ENCODE assay signal across 12 cellular contexts in the genomic region with DNA sequence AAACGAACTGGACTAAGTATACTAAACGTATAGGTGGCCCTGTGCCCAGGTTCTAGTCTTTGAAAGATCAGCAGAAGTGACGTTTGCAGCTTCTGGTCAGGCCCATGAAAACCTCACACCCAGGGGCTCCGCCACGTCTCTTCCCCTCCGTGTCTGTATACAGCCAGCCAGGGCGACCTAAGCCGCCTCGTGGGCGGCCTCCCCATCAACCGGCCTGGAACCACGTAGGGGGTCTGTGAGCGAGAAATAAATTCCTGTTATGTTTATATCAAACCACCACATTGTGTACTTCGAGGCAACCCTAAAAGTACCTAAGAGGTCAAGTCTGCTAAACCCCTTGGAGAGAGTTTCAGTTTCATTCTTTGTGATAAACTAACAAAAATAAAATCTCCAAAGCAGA. TPM values are rescaled to one million over a fixed set of nuclear protein-coding genes. Genes with fewer than 3 reads are reported as not detected.
A peak's percentile ranks its signal among the peaks of the same experiment; 100 is the strongest.
DNase-seq lines count a peak whose midpoint lies in the region; ATAC-seq, FAIRE-seq and TF ChIP-seq lines count a peak whose summit lies in the region.
"Had no signal": no experiment of that assay in that cellular context is flagged by ENCODE, and none has a peak within 500 bp of the region (broad histone marks: within the 10 kb centered on the region; RNA-seq: fewer than 3 reads in every experiment).

No MANE protein-coding gene starts in this region.

- no peaks in the 10 kb centered on the region for H3K27me3 Mint-ChIP-seq in activated naive CD4-positive, alpha-beta T cell treated with anti-CD3 and anti-CD28 coated beads, Interleukin-2, amount 10 ng/mL, durations not matched to agents 7 days and 5 days

- intact Hi-C loops in GM12878 (cut with micrococcal nuclease; ENCODE audit: unreplicated experiment): no loop called here

- BruUV-seq in GM12878 (replicated peaks; lab: Mats Ljungman, UMichigan): no TSS peak

- H3K4me2 ChIP-seq in GM12878 (ENCODE audit: control insufficient read depth, insufficient read depth): peak overlapping the region; percentile 7; the same call in 1 of the 2 replicates

- no peak for DNase-seq in activated naive CD4-positive, alpha-beta T cell treated with anti-CD3 and anti-CD28 coated beads, Interleukin-2, amount 10 ng/mL, durations not matched to agents 7 days and 5 days
- DNase-seq in activated naive CD4-positive, alpha-beta T cell treated with anti-CD3 and anti-CD28 coated beads, Interleukin-2, amount 50 U/mL, for 16 hours: no peak
- no peak for DNase-seq in GM12878 (ENCODE audit: low read depth, low spot score)
- no peak for DNase-seq in tibial nerve (ENCODE audit: low spot score in 2 of 2)
- DNase-seq in DMS79 (lab: John Stamatoyannopoulos, UW): no peak
- no peak for DNase-seq in COR-L47 (lab: John Stamatoyannopoulos, UW)
- DNase-seq: activated CD4-positive, alpha-beta T cell treated with anti-CD3 and anti-CD28 coated beads, Interleukin-2, amount 50 U/mL, for 4 hours; KG1 had no signal

- no peaks in the 10 kb centered on the region for H3K9me3 Mint-ChIP-seq in activated naive CD4-positive, alpha-beta T cell treated with anti-CD3 and anti-CD28 coated beads, Interleukin-2, amount 10 ng/mL, durations not matched to agents 7 days and 5 days

- TF ChIP-seq EP300 in GM12878 (IDR thresholded peaks at IDR 0.05; ENCODE audit: borderline replicate concordance in 1 of 2, control insufficient read depth in 1 of 2, low read depth in 2 of 2, low read length in 2 of 2) (no peak), tibial nerve (IDR thresholded peaks at IDR 0.05) (no peak)

- RAD21 ChIA-PET in GM12878 (lab: Charles Lee; ENCODE audit: unreplicated experiment): interaction anchor here (1.0 to 1.7 kb wide), 3 partner anchors 8 to 160 kb away, joined by 3 to 4 read pairs (median 3); no protein-coding TSS in a partner anchor

- H3K4me3 Mint-ChIP-seq in activated naive CD4-positive, alpha-beta T cell treated with anti-CD3 and anti-CD28 coated beads, Interleukin-2, amount 10 ng/mL, durations not matched to agents 7 days and 5 days: no peak overlapping the region

- H3K27me3 ChIP-seq in GM12878 (replicated peaks in 1 of 2; ENCODE audit: control insufficient read depth in 2 of 2, insufficient read depth in 2 of 2, low read length in 1 of 2) (no peaks in the 10 kb centered on the region), muscle layer of colon (ENCODE audit: control insufficient read depth in 1 of 2, insufficient read depth in 2 of 2, low read length in 2 of 2) (no peaks in the 10 kb centered on the region), tibial nerve (no peaks in the 10 kb centered on the region)
- H3K27me3 ChIP-seq: body of pancreas, foreskin keratinocyte had no signal

- SMC1A ChIA-PET in GM12878 (lab: Charles Lee; ENCODE audit: uncharacterized antibody, unreplicated experiment): interaction anchor here (1.0 to 1.5 kb wide), 2 partner anchors 25 to 33 kb away, joined by 3 to 4 read pairs; no protein-coding TSS in a partner anchor

- no peak for TF ChIP-seq POLR2A in GM12878 (IDR thresholded peaks at IDR 0.05; ENCODE audit: low read depth, low read length)
- TF ChIP-seq POLR2A in tibial nerve (IDR thresholded peaks at IDR 0.05): no peak

- TF ChIP-seq CTCF in GM12878 (IDR thresholded peaks at IDR 0.05 in 2 of 3, conservative IDR thresholded peaks at IDR 0.05 in 1 of 3; ENCODE audit: control insufficient read depth in 2 of 3, extremely low read depth in 1 of 3, insufficient read depth in 1 of 3, low read depth in 3 of 3, low read length in 3 of 3) (no peak), tibial nerve (IDR thresholded peaks at IDR 0.05) (no peak)

- H3K27ac ChIP-seq in GM12878 (ENCODE audit: control insufficient read depth, insufficient read depth) (no peak overlapping the region), muscle layer of colon (ENCODE audit: low read depth, low read length) (peak overlapping the region; percentile 44), tibial nerve (peak overlapping the region in 3 of 4 donors; percentile 53 to 83 (median 75))
- H3K27ac ChIP-seq: body of pancreas, foreskin keratinocyte had no signal

- H3K4me1 ChIP-seq in GM12878 (ENCODE audit: control insufficient read depth, insufficient read depth, low read length): peaks cover 30% of the 10 kb centered on the region
- H3K4me1 ChIP-seq in muscle layer of colon (ENCODE audit: insufficient read depth, low read length): peaks cover 42% of the 10 kb centered on the region
- H3K4me1 ChIP-seq in tibial nerve: peaks cover 0 to 44% (median 18%) of the 10 kb centered on the region in 4 donors
- H3K4me1 ChIP-seq: foreskin keratinocyte had no signal

- FAIRE-seq in GM12878 (lab: Jason Lieb, UNC): no peak

- H3K9ac ChIP-seq in GM12878 (ENCODE audit: control insufficient read depth, insufficient read depth, low read length) (no peak overlapping the region), muscle layer of colon (ENCODE audit: low read length) (no peak overlapping the region)

- peak overlapping the region; percentile 8 for H3K27ac Mint-ChIP-seq in activated naive CD4-positive, alpha-beta T cell treated with anti-CD3 and anti-CD28 coated beads, Interleukin-2, amount 10 ng/mL, durations not matched to agents 7 days and 5 days

- H3K36me3 Mint-ChIP-seq in activated naive CD4-positive, alpha-beta T cell treated with anti-CD3 and anti-CD28 coated beads, Interleukin-2, amount 10 ng/mL, durations not matched to agents 7 days and 5 days: peaks cover 56% of the 10 kb centered on the region

- H4K20me1 ChIP-seq in GM12878 (ENCODE audit: control insufficient read depth, insufficient read depth): no peaks in the 10 kb centered on the region

- H3K4me1 Mint-ChIP-seq in activated naive CD4-positive, alpha-beta T cell treated with anti-CD3 and anti-CD28 coated beads, Interleukin-2, amount 10 ng/mL, durations not matched to agents 7 days and 5 days: peaks cover 67% of the 10 kb centered on the region

- H3K9me3 ChIP-seq in GM12878 (replicated peaks; ENCODE audit: control insufficient read depth, insufficient read depth, low read length) (no peaks in the 10 kb centered on the region), muscle layer of colon (ENCODE audit: low read length) (no peaks in the 10 kb centered on the region), tibial nerve (no peaks in the 10 kb centered on the region)
- H3K9me3 ChIP-seq: body of pancreas had no signal

- in situ Hi-C loops in GM12878 (cut with MboI): no loop called here

- POLR2A ChIA-PET in GM12878 (lab: Charles Lee): interaction anchor here (1.3 kb wide), 1 partner anchor 54 kb away, joined by 4 read pairs; no protein-coding TSS in a partner anchor

- ATAC-seq in GM12878 (no peak), HG03159 (IDR thresholded peaks at IDR 0.05; ENCODE audit: unreplicated experiment) (no peak)
- ATAC-seq: body of pancreas, foreskin keratinocyte had no signal

- CTCF ChIA-PET in activated naive CD4-positive, alpha-beta T cell treated with anti-CD3 and anti-CD28 coated beads, Interleukin-2, amount 10 ng/mL, durations not matched to agents 7 days and 5 days (lab: Charles Lee): no interaction called here
- CTCF ChIA-PET in GM12878 (lab: Yijun Ruan, JAX): interaction anchor here (1.0 to 1.3 kb wide), 2 partner anchors 60 to 95 kb away, joined by 3 to 4 read pairs; no protein-coding TSS in a partner anchor

- WGBS in GM12878 (ENCODE audit: insufficient coverage, insufficient replicate concordance, low lambda C conversion rate, missing lambda C conversion rate): 86% methylated on average over 13 of the region's 14 CpGs
- WGBS in tibial nerve, 2 donors: 52 to 63% methylated on average over 14 of the region's 14 CpGs

- H2AFZ ChIP-seq in GM12878 (ENCODE audit: control insufficient read depth, low read depth, low read length): no peak overlapping the region

- no peak for TF ChIP-seq RAD21 in GM12878 (IDR thresholded peaks at IDR 0.05; ENCODE audit: insufficient read depth, low read depth, low read length)

- peaks cover 10 to 11% of the 10 kb centered on the region in 2 experiments; a peak in 3 of 4 replicates for H3K36me3 ChIP-seq in GM12878 (ENCODE audit: control insufficient read depth in 2 of 2, insufficient read depth in 2 of 2, low read length in 1 of 2)
- no peaks in the 10 kb centered on the region for H3K36me3 ChIP-seq in muscle layer of colon (ENCODE audit: insufficient read depth, low read length)
- no peaks in the 10 kb centered on the region for H3K36me3 ChIP-seq in tibial nerve

- H3K79me2 ChIP-seq in GM12878 (ENCODE audit: control insufficient read depth, insufficient read depth, low read length): peaks cover 2% of the 10 kb centered on the region; the same call in 1 of the 2 replicates

- no peak overlapping the region for H3K4me3 ChIP-seq in GM12878
- peak overlapping the region in 1 of 2 donors; percentile 20 for H3K4me3 ChIP-seq in muscle layer of colon (ENCODE audit: low read depth in 1 of 2, low read length in 2 of 2)
- H3K4me3 ChIP-seq in tibial nerve: no peak overlapping the region
- H3K4me3 ChIP-seq: body of pancreas had no signal

RNA-seq across cellular contexts. Expression of a gene that starts 6.8 kb away (rescaled TPM):
- total RNA-seq in GM12878 (2013; cell fraction: nucleolus; rRNA removed): 11.3 and 13.8 TPM in 2 replicates
- 93.2 and 102 TPM in 2 replicates for total RNA-seq in GM12878 (2014; rRNA removed)
- 49.9 and 53.4 TPM in 2 replicates for total RNA-seq in GM12878 (2014; rRNA removed; fragmentation: Illumina TruSeq; extraction: Trizol)
- 89.7 and 96.3 TPM in 2 replicates for total RNA-seq in GM12878 (2021)
- 34.9 TPM for polyA plus RNA-seq in GM12878 (2011; ENCODE audit: low read depth)
- 32.6 and 62.7 TPM in 2 replicates for polyA plus RNA-seq in GM12878 (2011; rRNA removed)
- 161 and 278 TPM in 2 replicates for polyA plus RNA-seq in GM12878 (2011; cell fraction: cytosol; rRNA removed)
- polyA plus RNA-seq in GM12878 (2011; cell fraction: nucleus; rRNA removed): 136 and 156 TPM in 2 replicates
- 62.9 and 70.7 TPM in 2 replicates for polyA plus RNA-seq in GM12878 (2012)
- polyA plus RNA-seq in GM12878 (2014; fragmentation: Illumina TruSeq; extraction: Trizol): 27.4 and 55.2 TPM in 2 replicates
- 10 to 100 TPM in 1 of 2 experiments, 1 to 10 TPM in 1; 4.6 to 13.0 TPM for polyA plus RNA-seq in GM12878 (2014; fragmentation: Nextera tagmentation; extraction: Ambion mirVana)
- 127 and 128 TPM in 2 replicates for polyA plus RNA-seq in GM12878 (2014; rRNA removed)
- 100 to 1,000 TPM; 168 to 175 TPM for polyA plus RNA-seq in GM12878 (2016; fragmentation: Nextera tagmentation; extraction: Ambion mirVana)
- 92.8 and 202 TPM in 2 replicates for polyA minus RNA-seq in GM12878 (2011; rRNA and poly(A)+ RNA removed)
- polyA minus RNA-seq in GM12878 (2011; cell fraction: cytosol; rRNA and poly(A)+ RNA removed): 47.4 and 52.8 TPM in 2 replicates
- polyA minus RNA-seq in GM12878 (2011; cell fraction: nucleus; rRNA and poly(A)+ RNA removed): 23.5 and 34.4 TPM in 2 replicates
- total RNA-seq in tibial nerve: 1 to 10 TPM; 1.0 to 6.6 (median 1.6) TPM

RNA-seq across cellular contexts. Expression of a gene that starts 7.1 kb away (rescaled TPM):
- total RNA-seq in GM12878 (2013; cell fraction: nucleolus; rRNA removed): 58.4 and 68.9 TPM in 2 replicates
- total RNA-seq in GM12878 (2014; rRNA removed) (60.7 and 79.9 TPM in 2 replicates), GM12878 (2014; rRNA removed; fragmentation: Illumina TruSeq; extraction: Trizol) (51.9 and 54.3 TPM in 2 replicates), GM12878 (2021) (45.8 and 47.0 TPM in 2 replicates), tibial nerve (10 to 100 TPM; 29.7 to 40.6 (median 37.7) TPM)
- 95.9 TPM for polyA plus RNA-seq in GM12878 (2011; ENCODE audit: low read depth)
- polyA plus RNA-seq in GM12878 (2011; rRNA removed) (46.3 and 58.9 TPM in 2 replicates), GM12878 (2014; fragmentation: Illumina TruSeq; extraction: Trizol) (70.8 and 77.9 TPM in 2 replicates), GM12878 (2014; fragmentation: Nextera tagmentation; extraction: Ambion mirVana) (10 to 100 TPM; 50.3 to 98.8 TPM), GM12878 (2014; rRNA removed) (51.2 and 68.7 TPM in 2 replicates), GM12878 (2016; fragmentation: Nextera tagmentation; extraction: Ambion mirVana) (10 to 100 TPM; 36.1 to 41.3 TPM)
- 72.4 and 108 TPM in 2 replicates for polyA plus RNA-seq in GM12878 (2011; cell fraction: cytosol; rRNA removed)
- polyA plus RNA-seq in GM12878 (2011; cell fraction: nucleus; rRNA removed): 100 and 117 TPM in 2 replicates
- 54.5 and 55.0 TPM in 2 replicates for polyA plus RNA-seq in GM12878 (2012)
- 66.9 and 116 TPM in 2 replicates for polyA minus RNA-seq in GM12878 (2011; rRNA and poly(A)+ RNA removed)
- 25.5 and 26.8 TPM in 2 replicates for polyA minus RNA-seq in GM12878 (2011; cell fraction: cytosol; rRNA and poly(A)+ RNA removed)
- polyA minus RNA-seq in GM12878 (2011; cell fraction: nucleus; rRNA and poly(A)+ RNA removed): 18.5 and 31.9 TPM in 2 replicates

RNA-seq across cellular contexts. Expression of a gene that starts 11.7 kb away (rescaled TPM):
- total RNA-seq in GM12878 (2013; cell fraction: nucleolus; rRNA removed): 161 and 167 TPM in 2 replicates
- total RNA-seq in GM12878 (2014; rRNA removed) (189 and 212 TPM in 2 replicates), GM12878 (2014; rRNA removed; fragmentation: Illumina TruSeq; extraction: Trizol) (112 and 126 TPM in 2 replicates), GM12878 (2021) (291 and 310 TPM in 2 replicates), tibial nerve (10 to 100 TPM; 40.6 to 70.2 (median 54.1) TPM)
- 105 TPM for polyA plus RNA-seq in GM12878 (2011; ENCODE audit: low read depth)
- polyA plus RNA-seq in GM12878 (2011; rRNA removed) (134 and 329 TPM in 2 replicates), GM12878 (2014; fragmentation: Illumina TruSeq; extraction: Trizol) (69.3 and 212 TPM in 2 replicates), GM12878 (2014; fragmentation: Nextera tagmentation; extraction: Ambion mirVana) (10 to 100 TPM in 1 of 2 experiments, 1 to 10 TPM in 1; 4.4 to 28.8 TPM), GM12878 (2014; rRNA removed) (310 and 312 TPM in 2 replicates), GM12878 (2016; fragmentation: Nextera tagmentation; extraction: Ambion mirVana) (100 to 1,000 TPM; 491 to 529 TPM)
- 630 and 860 TPM in 2 replicates for polyA plus RNA-seq in GM12878 (2011; cell fraction: cytosol; rRNA removed)
- polyA plus RNA-seq in GM12878 (2011; cell fraction: nucleus; rRNA removed): 304 and 332 TPM in 2 replicates
- polyA plus RNA-seq in GM12878 (2012): 386 and 393 TPM in 2 replicates
- 329 and 477 TPM in 2 replicates for polyA minus RNA-seq in GM12878 (2011; rRNA and poly(A)+ RNA removed)
- polyA minus RNA-seq in GM12878 (2011; cell fraction: cytosol; rRNA and poly(A)+ RNA removed): 131 and 150 TPM in 2 replicates
- polyA minus RNA-seq in GM12878 (2011; cell fraction: nucleus; rRNA and poly(A)+ RNA removed): 60.8 and 82.3 TPM in 2 replicates

RNA-seq across cellular contexts. Expression of a gene that starts 33.9 kb away (rescaled TPM):
- total RNA-seq in GM12878 (2013; cell fraction: nucleolus; rRNA removed): 3.6 and 5.5 TPM in 2 replicates
- 2.1 and 5.9 TPM in 2 replicates for total RNA-seq in GM12878 (2014; rRNA removed)
- 1.6 and 1.9 TPM in 2 replicates for total RNA-seq in GM12878 (2014; rRNA removed; fragmentation: Illumina TruSeq; extraction: Trizol)
- 3.1 and 4.4 TPM in 2 replicates for total RNA-seq in GM12878 (2021)
- 1.5 TPM for polyA plus RNA-seq in GM12878 (2011; ENCODE audit: low read depth)
- polyA plus RNA-seq in GM12878 (2011; rRNA removed): 2.2 and 3.5 TPM in 2 replicates
- 4.1 and 4.5 TPM in 2 replicates for polyA plus RNA-seq in GM12878 (2011; cell fraction: cytosol; rRNA removed)
- 5.0 and 11.8 TPM in 2 replicates for polyA plus RNA-seq in GM12878 (2011; cell fraction: nucleus; rRNA removed)
- 3.6 and 6.7 TPM in 2 replicates for polyA plus RNA-seq in GM12878 (2012)
- 0.22 and 1.4 TPM in 2 replicates for polyA plus RNA-seq in GM12878 (2014; fragmentation: Illumina TruSeq; extraction: Trizol)
- under 1 TPM; 0.20 to 0.48 TPM for polyA plus RNA-seq in GM12878 (2014; fragmentation: Nextera tagmentation; extraction: Ambion mirVana)
- 4.8 and 5.6 TPM in 2 replicates for polyA plus RNA-seq in GM12878 (2014; rRNA removed)
- 1 to 10 TPM; 3.0 to 4.5 TPM for polyA plus RNA-seq in GM12878 (2016; fragmentation: Nextera tagmentation; extraction: Ambion mirVana)
- polyA minus RNA-seq in GM12878 (2011; rRNA and poly(A)+ RNA removed): 2.9 and 5.1 TPM in 2 replicates
- polyA minus RNA-seq in GM12878 (2011; cell fraction: cytosol; rRNA and poly(A)+ RNA removed): 2.7 TPM in 1 of 2 replicates, not detected in the other
- polyA minus RNA-seq in GM12878 (2011; cell fraction: nucleus; rRNA and poly(A)+ RNA removed): 0.36 and 4.7 TPM in 2 replicates
- total RNA-seq in tibial nerve: not detected
- total RNA-seq: body of pancreas had no signal

RNA-seq across cellular contexts. Expression of a gene that starts 34.0 kb away (rescaled TPM):
- 25.6 and 33.4 TPM in 2 replicates for total RNA-seq in GM12878 (2013; cell fraction: nucleolus; rRNA removed)
- total RNA-seq in GM12878 (2014; rRNA removed) (104 and 105 TPM in 2 replicates), GM12878 (2014; rRNA removed; fragmentation: Illumina TruSeq; extraction: Trizol) (64.3 and 74.8 TPM in 2 replicates), GM12878 (2021) (73.8 and 76.9 TPM in 2 replicates), tibial nerve (1 to 10 TPM in 1 of 4 donors, under 1 TPM in 2, not detected in 1; 0.87 to 8.7 (median 0.98) TPM)
- polyA plus RNA-seq in GM12878 (2011; ENCODE audit: low read depth): 23.5 TPM
- polyA plus RNA-seq in GM12878 (2011; rRNA removed) (41.0 and 49.0 TPM in 2 replicates), GM12878 (2014; fragmentation: Illumina TruSeq; extraction: Trizol) (31.4 and 51.7 TPM in 2 replicates), GM12878 (2014; fragmentation: Nextera tagmentation; extraction: Ambion mirVana) (10 to 100 TPM; 89.2 to 92.4 TPM), GM12878 (2014; rRNA removed) (115 and 119 TPM in 2 replicates), GM12878 (2016; fragmentation: Nextera tagmentation; extraction: Ambion mirVana) (100 to 1,000 TPM; 163 to 175 TPM)
- polyA plus RNA-seq in GM12878 (2011; cell fraction: cytosol; rRNA removed): 49.0 and 62.8 TPM in 2 replicates
- 34.8 and 41.5 TPM in 2 replicates for polyA plus RNA-seq in GM12878 (2011; cell fraction: nucleus; rRNA removed)
- 38.2 and 42.6 TPM in 2 replicates for polyA plus RNA-seq in GM12878 (2012)
- 43.5 and 58.7 TPM in 2 replicates for polyA minus RNA-seq in GM12878 (2011; rRNA and poly(A)+ RNA removed)
- 15.9 and 16.1 TPM in 2 replicates for polyA minus RNA-seq in GM12878 (2011; cell fraction: cytosol; rRNA and poly(A)+ RNA removed)
- 15.5 and 29.3 TPM in 2 replicates for polyA minus RNA-seq in GM12878 (2011; cell fraction: nucleus; rRNA and poly(A)+ RNA removed)
- total RNA-seq: body of pancreas had no signal
